ENCODE assay signal across 1 cellular context in the genomic region with DNA sequence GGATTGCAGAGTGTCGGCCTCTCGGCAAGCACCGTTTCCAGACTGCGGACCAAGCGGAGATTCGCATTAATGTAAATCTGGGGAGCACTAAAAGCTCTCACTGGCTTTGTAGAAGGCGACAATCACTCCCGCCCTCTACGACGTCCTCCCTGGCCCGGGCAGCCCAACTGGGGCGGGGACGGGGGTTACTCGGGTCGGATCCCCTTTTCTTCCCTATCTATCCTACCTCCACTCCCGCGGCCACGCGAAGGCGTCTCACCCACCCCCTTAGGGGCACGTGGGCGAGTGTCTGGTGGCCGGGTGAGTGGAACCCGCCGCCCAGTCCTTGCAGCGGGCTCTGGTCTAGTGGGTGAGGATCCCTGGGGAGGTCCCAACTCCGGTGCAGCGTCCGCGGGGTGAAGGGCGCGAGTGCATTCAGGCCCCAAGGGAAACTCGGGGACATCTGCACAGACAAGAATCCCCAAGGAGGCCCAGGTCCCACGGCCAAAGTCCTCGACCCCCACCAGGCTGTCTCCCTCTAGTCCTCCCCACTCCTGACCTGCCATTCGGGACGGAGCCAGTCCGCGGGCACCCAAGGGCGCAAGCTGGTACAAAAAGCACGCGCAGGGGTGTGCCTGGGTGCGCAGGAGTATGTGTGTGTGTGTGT.
TF ChIP-seq lines count a peak whose summit lies in the region.

No MANE protein-coding gene starts in this region.

TF ChIP-seq in IMR-90, 13 proteins besides CTCF, POLR2A, EP300 and RAD21:
- TF ChIP-seq, protein P1, sequence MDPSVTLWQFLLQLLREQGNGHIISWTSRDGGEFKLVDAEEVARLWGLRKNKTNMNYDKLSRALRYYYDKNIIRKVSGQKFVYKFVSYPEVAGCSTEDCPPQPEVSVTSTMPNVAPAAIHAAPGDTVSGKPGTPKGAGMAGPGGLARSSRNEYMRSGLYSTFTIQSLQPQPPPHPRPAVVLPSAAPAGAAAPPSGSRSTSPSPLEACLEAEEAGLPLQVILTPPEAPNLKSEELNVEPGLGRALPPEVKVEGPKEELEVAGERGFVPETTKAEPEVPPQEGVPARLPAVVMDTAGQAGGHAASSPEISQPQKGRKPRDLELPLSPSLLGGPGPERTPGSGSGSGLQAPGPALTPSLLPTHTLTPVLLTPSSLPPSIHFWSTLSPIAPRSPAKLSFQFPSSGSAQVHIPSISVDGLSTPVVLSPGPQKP (IDR thresholded peaks at IDR 0.05; ENCODE audit: borderline replicate concordance, low read depth, low read length) = no peak
- no peak for TF ChIP-seq NFE2L2 (IDR thresholded peaks at IDR 0.05; ENCODE audit: low read depth, low read length)
- TF ChIP-seq CEBPB (IDR thresholded peaks at IDR 0.05; ENCODE audit: low read depth, low read length) = no peak
- TF ChIP-seq SMC3 (IDR thresholded peaks at IDR 0.05; ENCODE audit: low read depth, low read length) = no peak
- TF ChIP-seq, protein P2, sequence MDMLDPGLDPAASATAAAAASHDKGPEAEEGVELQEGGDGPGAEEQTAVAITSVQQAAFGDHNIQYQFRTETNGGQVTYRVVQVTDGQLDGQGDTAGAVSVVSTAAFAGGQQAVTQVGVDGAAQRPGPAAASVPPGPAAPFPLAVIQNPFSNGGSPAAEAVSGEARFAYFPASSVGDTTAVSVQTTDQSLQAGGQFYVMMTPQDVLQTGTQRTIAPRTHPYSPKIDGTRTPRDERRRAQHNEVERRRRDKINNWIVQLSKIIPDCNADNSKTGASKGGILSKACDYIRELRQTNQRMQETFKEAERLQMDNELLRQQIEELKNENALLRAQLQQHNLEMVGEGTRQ (IDR thresholded peaks at IDR 0.05; ENCODE audit: low read depth, low read length) = no peak
- TF ChIP-seq RCOR1 (IDR thresholded peaks at IDR 0.05; ENCODE audit: insufficient replicate concordance, low read length) = no peak
